In the genomic region with DNA sequence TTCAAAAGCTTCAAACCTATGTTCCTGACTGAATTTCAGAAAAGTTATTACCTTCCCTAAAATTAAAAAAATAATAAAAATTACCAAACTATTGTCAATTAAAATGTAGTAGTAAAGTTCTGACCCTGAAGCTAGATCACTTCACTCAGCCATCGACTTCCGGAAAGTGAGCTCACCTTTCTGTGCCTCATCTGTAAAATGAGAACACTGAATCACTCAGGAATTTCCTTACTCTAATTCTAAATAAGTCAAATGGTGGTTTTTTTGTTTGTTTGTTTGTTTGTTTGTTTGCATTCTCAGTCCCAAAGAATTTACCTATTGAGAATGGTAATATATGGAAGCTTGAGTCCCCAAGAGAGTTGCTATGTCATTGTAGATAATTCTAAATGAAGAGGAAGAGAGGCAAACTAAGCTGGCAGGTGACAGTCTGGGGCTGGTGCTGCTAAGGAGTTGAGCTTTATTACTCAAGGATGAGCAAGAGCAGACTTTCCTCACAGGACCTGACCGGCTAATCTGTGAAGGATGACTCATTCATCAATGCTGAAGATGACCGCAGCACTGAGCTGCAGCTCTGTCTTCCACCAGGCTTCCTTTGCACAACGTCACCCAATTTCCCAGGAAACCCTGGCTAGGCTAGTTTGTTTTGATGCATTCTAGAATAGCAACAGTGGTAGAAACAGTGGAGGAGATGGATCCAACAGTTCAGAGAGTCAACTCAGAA, we compare ENCODE assay signal across 1 cellular context.
TF ChIP-seq lines count a peak whose summit lies in the region.

No MANE protein-coding gene starts in this region.

TF ChIP-seq in WTC11, 78 proteins besides CTCF, POLR2A, EP300 and RAD21 (continued from another document):
- TF ChIP-seq, protein P1, sequence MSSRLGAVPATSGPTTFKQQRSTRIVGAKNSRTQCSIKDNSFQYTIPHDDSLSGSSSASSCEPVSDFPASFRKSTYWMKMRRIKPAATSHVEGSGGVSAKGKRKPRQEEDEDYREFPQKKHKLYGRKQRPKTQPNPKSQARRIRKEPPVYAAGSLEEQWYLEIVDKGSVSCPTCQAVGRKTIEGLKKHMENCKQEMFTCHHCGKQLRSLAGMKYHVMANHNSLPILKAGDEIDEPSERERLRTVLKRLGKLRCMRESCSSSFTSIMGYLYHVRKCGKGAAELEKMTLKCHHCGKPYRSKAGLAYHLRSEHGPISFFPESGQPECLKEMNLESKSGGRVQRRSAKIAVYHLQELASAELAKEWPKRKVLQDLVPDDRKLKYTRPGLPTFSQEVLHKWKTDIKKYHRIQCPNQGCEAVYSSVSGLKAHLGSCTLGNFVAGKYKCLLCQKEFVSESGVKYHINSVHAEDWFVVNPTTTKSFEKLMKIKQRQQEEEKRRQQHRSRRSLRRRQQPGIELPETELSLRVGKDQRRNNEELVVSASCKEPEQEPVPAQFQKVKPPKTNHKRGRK (CRISPR knock-in tag; IDR thresholded peaks at IDR 0.05; ENCODE audit: borderline replicate concordance) = no peak
